Comparison of ENCODE assay signal across 9 cellular contexts in genomic region chr14:68788275-68789001, GRCh38. TPM values are rescaled to one million over a fixed set of nuclear protein-coding genes. Genes with fewer than 3 reads are reported as not detected.
DNase-seq lines count a peak whose midpoint lies in the region; ATAC-seq and TF ChIP-seq lines count a peak whose summit lies in the region.
"Had no signal": no experiment of that assay in that cellular context is flagged by ENCODE, and none has a peak within 500 bp of the region (broad histone marks: within the 10 kb centered on the region; RNA-seq: fewer than 3 reads in every experiment).

No MANE protein-coding gene starts in this region.

- H3K27ac ChIP-seq in brain microvascular endothelial cell (no peak overlapping the region), mesodermal cell (ENCODE audit: low read depth, low read length, severe bottlenecking) (no peak overlapping the region), upper lobe of left lung (peak overlapping the region; percentile 95 to 100 (median 99))

- in situ Hi-C loops in brain microvascular endothelial cell (cut with HindIII; ENCODE audit: low pct_ligation_motif_present, low sequenced_read_pairs) = no loop called here

- peaks cover 69% of the 10 kb centered on the region for H3K36me3 Mint-ChIP-seq in activated naive CD4-positive, alpha-beta T cell treated with anti-CD3 and anti-CD28 coated beads, Interleukin-2, amount 10 ng/mL, durations not matched to agents 7 days and 5 days

- no peak for TF ChIP-seq CTCF in brain microvascular endothelial cell (IDR thresholded peaks at IDR 0.05; ENCODE audit: low read depth, low read length, missing control alignments)
- no peak for TF ChIP-seq CTCF in upper lobe of left lung (IDR thresholded peaks at IDR 0.05)

- H3K27me3 Mint-ChIP-seq in activated naive CD4-positive, alpha-beta T cell treated with anti-CD3 and anti-CD28 coated beads, Interleukin-2, amount 10 ng/mL, durations not matched to agents 7 days and 5 days = no peaks in the 10 kb centered on the region

- H3K4me3 ChIP-seq in brain microvascular endothelial cell (ENCODE audit: low read depth, low read length) (peak overlapping the region; percentile 81), mesodermal cell (ENCODE audit: extremely low read depth, insufficient read depth, low read length, poor library complexity, severe bottlenecking) (peak overlapping the region; percentile 99), upper lobe of left lung (peak overlapping the region in 3 of 4 donors; percentile 72 to 77 (median 75))

- no peak for ATAC-seq in upper lobe of left lung (ENCODE audit: low FRiP score in 2 of 2)
- no peak for ATAC-seq in HG03571 (IDR thresholded peaks at IDR 0.05; ENCODE audit: unreplicated experiment)

- TF ChIP-seq EP300 in upper lobe of left lung (IDR thresholded peaks at IDR 0.05) = no peak

- CTCF ChIA-PET in activated naive CD4-positive, alpha-beta T cell treated with anti-CD3 and anti-CD28 coated beads, Interleukin-2, amount 10 ng/mL, durations not matched to agents 7 days and 5 days (lab: Charles Lee) = interaction anchor here (0.6 to 5.7 kb wide), 28 partner anchors 9 to 951 kb away, joined by 3 to 105 read pairs (median 4); no protein-coding TSS in a partner anchor

- peak overlapping the region; percentile 100 for H3K27ac Mint-ChIP-seq in activated naive CD4-positive, alpha-beta T cell treated with anti-CD3 and anti-CD28 coated beads, Interleukin-2, amount 10 ng/mL, durations not matched to agents 7 days and 5 days

- H3K4me1 Mint-ChIP-seq in activated naive CD4-positive, alpha-beta T cell treated with anti-CD3 and anti-CD28 coated beads, Interleukin-2, amount 10 ng/mL, durations not matched to agents 7 days and 5 days = peaks cover 60% of the 10 kb centered on the region

- H3K4me1 ChIP-seq in mesodermal cell (ENCODE audit: control insufficient read depth, insufficient read depth, low read length, poor library complexity, severe bottlenecking) (peaks cover 30% of the 10 kb centered on the region), upper lobe of left lung (peaks cover 21 to 45% (median 41%) of the 10 kb centered on the region in 4 donors)

- H3K9me3 Mint-ChIP-seq in activated naive CD4-positive, alpha-beta T cell treated with anti-CD3 and anti-CD28 coated beads, Interleukin-2, amount 10 ng/mL, durations not matched to agents 7 days and 5 days = no peaks in the 10 kb centered on the region

- TF ChIP-seq POLR2A in upper lobe of left lung (IDR thresholded peaks at IDR 0.05) = no peak

- peak overlapping the region; percentile 95 for H3K4me3 Mint-ChIP-seq in activated naive CD4-positive, alpha-beta T cell treated with anti-CD3 and anti-CD28 coated beads, Interleukin-2, amount 10 ng/mL, durations not matched to agents 7 days and 5 days

- DNase-seq in activated naive CD4-positive, alpha-beta T cell treated with anti-CD3 and anti-CD28 coated beads, Interleukin-2, amount 10 ng/mL, durations not matched to agents 7 days and 5 days = no peak
- DNase-seq in activated naive CD4-positive, alpha-beta T cell treated with anti-CD3 and anti-CD28 coated beads, Interleukin-2, amount 50 U/mL, for 16 hours = no peak
- no peak for DNase-seq in brain microvascular endothelial cell
- no peak for DNase-seq in upper lobe of left lung
- DNase-seq in ureter (ENCODE audit: low spot score) = no peak
- no peak for DNase-seq in UCSD-AML1 (lab: John Stamatoyannopoulos, UW; ENCODE audit: unreplicated experiment)
- DNase-seq: DMS79 treated with DMSO at 0.1 percent for 48 hours had no signal

- H3K27me3 ChIP-seq in brain microvascular endothelial cell (replicated peaks) = no peaks in the 10 kb centered on the region
- no peaks in the 10 kb centered on the region for H3K27me3 ChIP-seq in upper lobe of left lung

- no peaks in the 10 kb centered on the region for H3K9me3 ChIP-seq in mesodermal cell (ENCODE audit: control insufficient read depth, low read length)
- H3K9me3 ChIP-seq in upper lobe of left lung = no peaks in the 10 kb centered on the region

- H3K36me3 ChIP-seq in brain microvascular endothelial cell (replicated peaks) = peaks cover 34% of the 10 kb centered on the region
- H3K36me3 ChIP-seq in mesodermal cell (ENCODE audit: control insufficient read depth, insufficient read depth, low read length) = peaks cover 50% of the 10 kb centered on the region
- H3K36me3 ChIP-seq in upper lobe of left lung = peaks cover 16 to 51% (median 22%) of the 10 kb centered on the region in 4 donors

- 85 to 88% methylated on average over 5 of the region's 10 CpGs for WGBS in mesodermal cell (ENCODE audit: insufficient coverage in 2 of 2), 2 experiments
- 22% methylated on average over 9 to 10 of the region's 10 CpGs for WGBS in upper lobe of left lung, 2 donors

RNA-seq across cellular contexts. Expression of gene ZFP36L1, which starts 4.4 kb away (rescaled TPM):
- polyA plus RNA-seq in mesodermal cell (2013, experiment 1 of 2) = 184 TPM
- polyA plus RNA-seq in mesodermal cell (2013, experiment 2 of 2) = 167 TPM
- total RNA-seq in upper lobe of left lung (100 to 1,000 TPM; 268 to 511 (median 385) TPM), ureter (393 TPM)

Comparison
In these comparisons a context has a peak if more than half of its experiments do, and no peak if none do; other contexts are left out.
1. H3K27ac ChIP-seq: peak in upper lobe of left lung (4 of 4); none in brain microvascular endothelial cell (single experiment) and mesodermal cell (single experiment).
2. Peak in every context shown above with its lines, with median percentiles within 50 percentile points of each other: H3K4me3 ChIP-seq.